ENCODE assay signal across 2 cellular contexts in genomic region chr3:12262173-12262572, GRCh38. TPM values are rescaled to one million over a fixed set of nuclear protein-coding genes. Genes with fewer than 3 reads are reported as not detected.
"Had no signal": no experiment of that assay in that cellular context is flagged by ENCODE, and none has a peak within 500 bp of the region (broad histone marks: within the 10 kb centered on the region; RNA-seq: fewer than 3 reads in every experiment).

No MANE protein-coding gene starts in this region.

RNA-seq across cellular contexts. Expression of gene PPARG, which starts 26.7 kb away (rescaled TPM):
- total RNA-seq: activated B cell treated with CpG ODN at 0.5 μM for 24 hours; activated CD8-positive, alpha-beta T cell treated with anti-CD3 and anti-CD28 coated beads, Interleukin-2, amount 10 ng/mL, durations not matched to agents 7 days and 5 days had no signal
